Comparison of ENCODE assay signal across 8 cellular contexts in the genomic region with DNA sequence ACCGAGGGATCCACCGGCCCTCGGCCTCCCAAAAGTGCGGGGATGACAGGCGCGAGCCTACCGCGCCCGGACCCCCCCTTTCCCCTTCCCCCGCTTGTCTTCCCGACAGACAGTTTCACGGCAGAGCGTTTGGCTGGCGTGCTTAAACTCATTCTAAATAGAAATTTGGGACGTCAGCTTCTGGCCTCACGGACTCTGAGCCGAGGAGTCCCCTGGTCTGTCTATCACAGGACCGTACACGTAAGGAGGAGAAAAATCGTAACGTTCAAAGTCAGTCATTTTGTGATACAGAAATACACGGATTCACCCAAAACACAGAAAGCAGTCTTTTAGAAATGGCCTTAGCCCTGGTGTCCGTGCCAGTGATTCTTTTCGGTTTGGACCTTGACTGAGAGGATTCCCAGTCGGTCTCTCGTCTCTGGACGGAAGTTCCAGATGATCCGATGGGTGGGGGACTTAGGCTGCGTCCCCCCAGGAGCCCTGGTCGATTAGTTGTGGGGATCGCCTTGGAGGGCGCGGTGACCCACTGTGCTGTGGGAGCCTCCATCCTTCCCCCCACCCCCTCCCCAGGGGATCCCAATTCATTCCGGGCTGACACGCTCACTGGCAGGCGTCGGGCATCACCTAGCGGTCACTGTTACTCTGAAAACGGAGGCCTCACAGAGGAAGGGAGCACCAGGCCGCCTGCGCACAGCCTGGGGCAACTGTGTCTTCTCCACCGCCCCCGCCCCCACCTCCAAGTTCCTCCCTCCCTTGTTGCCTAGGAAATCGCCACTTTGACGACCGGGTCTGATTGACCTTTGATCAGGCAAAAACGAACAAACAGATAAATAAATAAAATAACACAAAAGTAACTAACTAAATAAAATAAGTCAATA.
DNase-seq lines count a peak whose midpoint lies in the region; ATAC-seq and TF ChIP-seq lines count a peak whose summit lies in the region.
"Not testable (repeated sequence)": the region's sequence is repeated elsewhere in the genome, so short reads cannot be mapped to it uniquely, and the experiment has no call there.

No MANE protein-coding gene starts in this region.

- not testable (repeated sequence) for TF ChIP-seq CTCF in GM23338 (conservative IDR thresholded peaks at IDR 0.05; ENCODE audit: low read depth in 2 of 2)

- not testable (repeated sequence) for H3K27ac ChIP-seq in GM23338 (ENCODE audit: low read depth)

- ATAC-seq in GM18517 (IDR thresholded peaks at IDR 0.05; ENCODE audit: unreplicated experiment) = peak; percentile 47
- ATAC-seq in GM19452 (IDR thresholded peaks at IDR 0.05; ENCODE audit: unreplicated experiment) = peak; percentile 39
- peak; percentile 90 for ATAC-seq in GM23338
- peak; percentile 39 for ATAC-seq in HG03039 (IDR thresholded peaks at IDR 0.05; ENCODE audit: unreplicated experiment)
- ATAC-seq in HG03460 (IDR thresholded peaks at IDR 0.05; ENCODE audit: unreplicated experiment) = peak; percentile 37
- peak; percentile 42 to 59 for ATAC-seq in activated T-cell treated with anti-CD3 and anti-CD28 coated beads, Interleukin-2, amount 50 U/mL, for 4 hours
- ATAC-seq in left lobe of liver = peak; percentile 73
- ATAC-seq in stimulated activated naive CD8-positive, alpha-beta T cell treated with anti-CD3 and anti-CD28 coated beads, Interleukin-15, amount 100 ng/mL, for 72 hours = peak; percentile 76

- not testable (repeated sequence) for H3K4me3 Mint-ChIP-seq in GM23338; activated T-cell treated with anti-CD3 and anti-CD28 coated beads, Interleukin-2, amount 50 U/mL, for 4 hours; stimulated activated naive CD8-positive, alpha-beta T cell treated with anti-CD3 and anti-CD28 coated beads, Interleukin-15, amount 100 ng/mL, for 72 hours

- not testable (repeated sequence) for H2AFZ ChIP-seq in GM23338

- H3K4me1 Mint-ChIP-seq in GM23338; activated T-cell treated with anti-CD3 and anti-CD28 coated beads, Interleukin-2, amount 50 U/mL, for 4 hours (ENCODE audit: low read depth); stimulated activated naive CD8-positive, alpha-beta T cell treated with anti-CD3 and anti-CD28 coated beads, Interleukin-15, amount 100 ng/mL, for 72 hours: not testable (repeated sequence)

- H3K4me1 ChIP-seq in GM23338 (ENCODE audit: insufficient read depth) = not testable (repeated sequence)

- H4K20me1 ChIP-seq in GM23338 (replicated peaks; ENCODE audit: insufficient read depth) = not testable (repeated sequence)

- H3K27me3 Mint-ChIP-seq in GM23338 (ENCODE audit: insufficient read depth, low read depth, poor library complexity); activated T-cell treated with anti-CD3 and anti-CD28 coated beads, Interleukin-2, amount 50 U/mL, for 4 hours (ENCODE audit: low read depth); stimulated activated naive CD8-positive, alpha-beta T cell treated with anti-CD3 and anti-CD28 coated beads, Interleukin-15, amount 100 ng/mL, for 72 hours: not testable (repeated sequence)

- not testable (repeated sequence) for H3F3A ChIP-seq in GM23338 (replicated peaks; ENCODE audit: low read depth)

- not testable (repeated sequence) for H3K9me2 ChIP-seq in GM23338 (ENCODE audit: insufficient read depth)

- H3K9me3 Mint-ChIP-seq in GM23338; activated T-cell treated with anti-CD3 and anti-CD28 coated beads, Interleukin-2, amount 50 U/mL, for 4 hours; stimulated activated naive CD8-positive, alpha-beta T cell treated with anti-CD3 and anti-CD28 coated beads, Interleukin-15, amount 100 ng/mL, for 72 hours: not testable (repeated sequence)

- not testable (repeated sequence) for H3K79me2 ChIP-seq in GM23338 (replicated peaks; ENCODE audit: insufficient read depth)

- H3K4me2 ChIP-seq in GM23338 = not testable (repeated sequence)

- H3K36me3 ChIP-seq in GM23338 (ENCODE audit: insufficient read depth) = not testable (repeated sequence)

- not testable (repeated sequence) for H3K4me3 ChIP-seq in GM23338

- H3K27ac Mint-ChIP-seq in GM23338; stimulated activated naive CD8-positive, alpha-beta T cell treated with anti-CD3 and anti-CD28 coated beads, Interleukin-15, amount 100 ng/mL, for 72 hours: not testable (repeated sequence)

- not testable (repeated sequence) for DNase-seq in GM23338 (ENCODE audit: low spot score); activated T-cell treated with anti-CD3 and anti-CD28 coated beads, Interleukin-2, amount 50 U/mL, for 4 hours; left lobe of liver (ENCODE audit: low spot score); stimulated activated naive CD8-positive, alpha-beta T cell treated with anti-CD3 and anti-CD28 coated beads, Interleukin-15, amount 100 ng/mL, for 72 hours

- not testable (repeated sequence) for H3K27me3 ChIP-seq in GM23338 (ENCODE audit: insufficient read depth)

- H3K36me3 Mint-ChIP-seq in GM23338 (ENCODE audit: low read depth); activated T-cell treated with anti-CD3 and anti-CD28 coated beads, Interleukin-2, amount 50 U/mL, for 4 hours (ENCODE audit: insufficient read depth): not testable (repeated sequence)

Comparison
In these comparisons a context has a peak if more than half of its experiments do, and no peak if none do; other contexts are left out.
1. ATAC-seq: peak in every context shown above with its lines; median percentile 90 in GM23338; 76 in stimulated activated naive CD8-positive, alpha-beta T cell treated with anti-CD3 and anti-CD28 coated beads, Interleukin-15, amount 100 ng/mL, for 72 hours; 73 in left lobe of liver; 50 in activated T-cell treated with anti-CD3 and anti-CD28 coated beads, Interleukin-2, amount 50 U/mL, for 4 hours; 47 in GM18517; 39 in GM19452; 39 in HG03039; 37 in HG03460.